In genomic region chr5:66993448-66993847, GRCh38 we compare ENCODE assay signal across 12 cellular contexts.
"Had no signal": no experiment of that assay in that cellular context is flagged by ENCODE, and none has a peak within 500 bp of the region (broad histone marks: within the 10 kb centered on the region; RNA-seq: fewer than 3 reads in every experiment).

No MANE protein-coding gene starts in this region.

- H3K27ac ChIP-seq: cardiac muscle cell, sigmoid colon had no signal

- ATAC-seq: natural killer cell had no signal

- H3K36me3 Mint-ChIP-seq: natural killer cell; stimulated activated naive B cell treated with anti-CD40 and anti-IgM and Interleukin-4, amounts not matched to agents 10 μg/mL and 1 μg/mL and 100 μg/mL, for 72 hours; type B pancreatic cell had no signal

- H3K27ac Mint-ChIP-seq: activated naive CD4-positive, alpha-beta T cell treated with anti-CD3 and anti-CD28 coated beads for 36 hours; natural killer cell; stimulated activated naive B cell treated with anti-CD40 and anti-IgM and Interleukin-4, amounts not matched to agents 10 μg/mL and 1 μg/mL and 100 μg/mL, for 72 hours; type B pancreatic cell had no signal

- H3K36me3 ChIP-seq: cardiac muscle cell, sigmoid colon had no signal

- DNase-seq: activated CD4-positive, alpha-beta T cell treated with anti-CD3 and anti-CD28 coated beads for 4 hours; activated naive CD4-positive, alpha-beta T cell treated with anti-CD3 and anti-CD28 coated beads for 36 hours; hippocampal formation; natural killer cell; nucleus accumbens; psoas muscle; sigmoid colon; stimulated activated CD4-positive, alpha-beta T cell treated with anti-CD3 and anti-CD28 coated beads, Interleukin-2, amount 100 ng/mL, for 24 hours; stimulated activated naive B cell treated with anti-CD40 and anti-IgM and Interleukin-4, amounts not matched to agents 10 μg/mL and 1 μg/mL and 100 μg/mL, for 72 hours; T-helper 1 cell had no signal

- H3K4me3 Mint-ChIP-seq: activated naive CD4-positive, alpha-beta T cell treated with anti-CD3 and anti-CD28 coated beads for 36 hours; natural killer cell; stimulated activated naive B cell treated with anti-CD40 and anti-IgM and Interleukin-4, amounts not matched to agents 10 μg/mL and 1 μg/mL and 100 μg/mL, for 72 hours; type B pancreatic cell had no signal

- H3K4me1 Mint-ChIP-seq: natural killer cell had no signal

- H3K27me3 ChIP-seq: cardiac muscle cell, sigmoid colon had no signal

- H3K27me3 Mint-ChIP-seq: stimulated activated naive B cell treated with anti-CD40 and anti-IgM and Interleukin-4, amounts not matched to agents 10 μg/mL and 1 μg/mL and 100 μg/mL, for 72 hours; type B pancreatic cell had no signal

- H3K9me3 ChIP-seq: psoas muscle, sigmoid colon had no signal

- H3K4me3 ChIP-seq: cardiac muscle cell, psoas muscle, sigmoid colon had no signal

- H3K4me1 ChIP-seq: sigmoid colon had no signal

- H3K9me3 Mint-ChIP-seq: activated naive CD4-positive, alpha-beta T cell treated with anti-CD3 and anti-CD28 coated beads for 36 hours; natural killer cell; stimulated activated naive B cell treated with anti-CD40 and anti-IgM and Interleukin-4, amounts not matched to agents 10 μg/mL and 1 μg/mL and 100 μg/mL, for 72 hours; type B pancreatic cell had no signal
